In genomic region chr17:8155341-8156173, GRCh38 we compare ENCODE assay signal across 8 cellular contexts. TPM values are rescaled to one million over a fixed set of nuclear protein-coding genes. Genes with fewer than 3 reads are reported as not detected.
DNase-seq lines count a peak whose midpoint lies in the region; ATAC-seq and TF ChIP-seq lines count a peak whose summit lies in the region.

No MANE protein-coding gene starts in this region.

- TF ChIP-seq CTCF in DND-41 (IDR thresholded peaks at IDR 0.05; ENCODE audit: borderline replicate concordance, extremely low read depth, low read length, poor library complexity, severe bottlenecking) (no peak), RWPE2 (IDR thresholded peaks at IDR 0.05; ENCODE audit: poor library complexity, severe bottlenecking) (no peak), gastroesophageal sphincter (IDR thresholded peaks at IDR 0.05) (peak in 2 of 4 experiments; percentile 10 to 16), retinal pigment epithelial cell (conservative IDR thresholded peaks at IDR 0.05; ENCODE audit: low read depth, low read length) (no peak)

- H3K27me3 ChIP-seq in DND-41 (ENCODE audit: insufficient read depth, low read length, poor library complexity) (no peaks in the 10 kb centered on the region), RWPE2 (ENCODE audit: insufficient read depth, poor library complexity, severe bottlenecking) (no peaks in the 10 kb centered on the region), gastroesophageal sphincter (no peaks in the 10 kb centered on the region)

- DNase-seq in DND-41, result no peak
- no peak for DNase-seq in RWPE2 (ENCODE audit: low spot score)
- no peak for DNase-seq in retinal pigment epithelial cell (ENCODE audit: low read depth)
- no peak for DNase-seq in cortex of kidney (lab: John Stamatoyannopoulos, UW)
- no peak for DNase-seq in mucosa of gallbladder (ENCODE audit: low spot score)
- DNase-seq in NCI-H345 treated with DMSO at 0.1 percent for 48 hours (lab: John Stamatoyannopoulos, UW; ENCODE audit: unreplicated experiment), result no peak
- DNase-seq in Ammon's horn (ENCODE audit: low spot score), result no peak

- H2AFZ ChIP-seq in DND-41 (ENCODE audit: low read depth, low read length), result peak overlapping the region; percentile 71

- 6 to 7% methylated on average over 10 to 14 of the region's 22 CpGs for WGBS in gastroesophageal sphincter (ENCODE audit: low coverage in 1 of 2), 2 donors

- H3K4me2 ChIP-seq in DND-41 (ENCODE audit: insufficient read depth, low read length), result peak overlapping the region; percentile 92

- peaks cover 80% of the 10 kb centered on the region for H3K4me1 ChIP-seq in DND-41 (ENCODE audit: insufficient read depth, low read length)
- H3K4me1 ChIP-seq in RWPE2 (ENCODE audit: insufficient read depth, poor library complexity, severe bottlenecking), result peaks cover 16% of the 10 kb centered on the region
- peaks cover 0 to 58% (median 26%) of the 10 kb centered on the region in 3 donors for H3K4me1 ChIP-seq in gastroesophageal sphincter

- TF ChIP-seq EP300 in gastroesophageal sphincter (IDR thresholded peaks at IDR 0.05), result no peak

- peak overlapping the region; percentile 60 for H3K9ac ChIP-seq in DND-41 (ENCODE audit: low read depth, low read length)

- H3K9me3 ChIP-seq in DND-41 (ENCODE audit: insufficient read depth, low read length, severe bottlenecking) (no peaks in the 10 kb centered on the region), RWPE2 (ENCODE audit: severe bottlenecking) (no peaks in the 10 kb centered on the region), gastroesophageal sphincter (no peaks in the 10 kb centered on the region)

- peaks cover 23% of the 10 kb centered on the region for H3K79me2 ChIP-seq in DND-41 (ENCODE audit: insufficient read depth, low read length)

- H3K27ac ChIP-seq in DND-41 (ENCODE audit: low read length), result peak overlapping the region; percentile 78
- H3K27ac ChIP-seq in RWPE2 (ENCODE audit: poor library complexity, severe bottlenecking), result peak overlapping the region; percentile 98
- peak overlapping the region; percentile 99 to 100 (median 99) for H3K27ac ChIP-seq in gastroesophageal sphincter

- no peak for TF ChIP-seq POLR2A in gastroesophageal sphincter (IDR thresholded peaks at IDR 0.05)

- ATAC-seq in DND-41 (ENCODE audit: insufficient read depth, low read depth) (no peak), RWPE2 (ENCODE audit: low read depth) (no peak), gastroesophageal sphincter (no peak)

- peaks cover 13% of the 10 kb centered on the region for H4K20me1 ChIP-seq in DND-41 (ENCODE audit: insufficient read depth, low read length)

- H3K4me3 ChIP-seq in DND-41 (ENCODE audit: low read depth in 1 of 2, low read length in 2 of 2) (peak overlapping the region; percentile 17 to 70; a peak in 3 of 4 replicates), RWPE2 (ENCODE audit: severe bottlenecking) (peak overlapping the region; percentile 82), gastroesophageal sphincter (peak overlapping the region; percentile 79 to 91), retinal pigment epithelial cell (ENCODE audit: low read length) (peak overlapping the region; percentile 72)

- H3K36me3 ChIP-seq in DND-41 (ENCODE audit: insufficient read depth, low read length) (peaks cover 20% of the 10 kb centered on the region), RWPE2 (ENCODE audit: low read depth) (peaks cover 63% of the 10 kb centered on the region), gastroesophageal sphincter (peaks cover 0 to 24% of the 10 kb centered on the region in 2 donors)

RNA-seq across cellular contexts. Expression of gene PER1, which starts 3.4 kb away (rescaled TPM):
- total RNA-seq in gastroesophageal sphincter (100 to 1,000 TPM in 3 of 4 donors, 10 to 100 TPM in 1; 67.1 to 188 (median 136) TPM), mucosa of gallbladder (123 TPM)

RNA-seq across cellular contexts. Expression of gene VAMP2, which starts 7.2 kb away (rescaled TPM):
- total RNA-seq in gastroesophageal sphincter (10 to 100 TPM; 14.6 to 39.8 (median 33.4) TPM), mucosa of gallbladder (73.8 TPM)

RNA-seq across cellular contexts. Expression of gene TMEM107, which starts 20.6 kb away (rescaled TPM):
- total RNA-seq in gastroesophageal sphincter (10 to 100 TPM; 11.2 to 18.8 (median 15.5) TPM), mucosa of gallbladder (22.5 TPM)

RNA-seq across cellular contexts. Expression of gene HES7, which starts 31.7 kb away (rescaled TPM):
- total RNA-seq in gastroesophageal sphincter (under 1 TPM in 2 of 4 donors, not detected in 2; 0.89 to 0.94 TPM), mucosa of gallbladder (0.78 TPM)

RNA-seq across cellular contexts. Expression of gene BORCS6, which starts 34.4 kb away (rescaled TPM):
- total RNA-seq in gastroesophageal sphincter (10 to 100 TPM in 3 of 4 donors, 1 to 10 TPM in 1; 8.1 to 16.1 (median 12.4) TPM), mucosa of gallbladder (12.4 TPM)
